ENCODE assay signal across 25 cellular contexts in the genomic region with DNA sequence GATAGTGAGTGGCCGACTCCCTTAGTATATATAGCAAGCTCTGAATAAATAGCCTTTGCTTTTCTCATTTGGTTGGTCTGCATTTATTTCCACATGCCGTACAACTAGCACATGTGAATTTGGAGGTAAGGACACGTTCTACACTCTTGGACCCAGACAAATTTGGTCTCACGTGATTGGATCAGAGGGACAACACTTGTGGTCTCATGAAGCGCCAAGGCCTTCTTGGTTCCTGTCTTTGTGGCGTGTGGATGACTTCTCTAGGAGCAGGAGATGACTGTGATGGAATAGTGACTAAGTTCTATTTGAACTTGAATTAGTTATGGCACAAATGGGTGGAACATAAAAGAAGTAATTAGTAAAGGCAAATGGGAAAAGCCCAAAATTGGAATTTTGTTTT.
DNase-seq lines count a peak whose midpoint lies in the region; FAIRE-seq and TF ChIP-seq lines count a peak whose summit lies in the region.
"Had no signal": no experiment of that assay in that cellular context is flagged by ENCODE, and none has a peak within 500 bp of the region (broad histone marks: within the 10 kb centered on the region; RNA-seq: fewer than 3 reads in every experiment).

No MANE protein-coding gene starts in this region.

- TF ChIP-seq CTCF in D721Med (IDR thresholded peaks at IDR 0.05; ENCODE audit: insufficient read depth, missing control alignments) (no peak), HL-60 (IDR thresholded peaks at IDR 0.05; ENCODE audit: insufficient read depth, low read length) (no peak), bronchial epithelial cell (IDR thresholded peaks at IDR 0.05; ENCODE audit: insufficient read depth, low read length, severe bottlenecking) (no peak), GM10266 (IDR thresholded peaks at IDR 0.05; ENCODE audit: control insufficient read depth, insufficient read depth, low read depth, missing control alignments) (no peak), GM13976 (IDR thresholded peaks at IDR 0.05; ENCODE audit: borderline replicate concordance, control extremely low read depth, extremely low read depth, insufficient read depth, missing control alignments) (no peak)

- FAIRE-seq in D721Med (lab: Jason Lieb, UNC), result peak; percentile 94
- FAIRE-seq in bronchial epithelial cell (lab: Jason Lieb, UNC), result peak; percentile 94
- FAIRE-seq: endometrium, H1, islet of Langerhans, urothelium cell line had no signal

- no peaks in the 10 kb centered on the region for H3K36me3 ChIP-seq in bronchial epithelial cell (ENCODE audit: control insufficient read depth, insufficient read depth, low read length)
- H3K36me3 ChIP-seq: SJCRH30 had no signal

- DNase-seq in D721Med (ENCODE audit: insufficient read length, low spot score) (no peak), HL-60 (ENCODE audit: low read depth in 1 of 2, low spot score in 1 of 2) (peak; percentile 61 to 96), NOMO-1 (lab: John Stamatoyannopoulos, UW; ENCODE audit: unreplicated experiment in 2 of 2) (peak; percentile 49 to 77), bronchial epithelial cell (ENCODE audit: low read depth) (no peak), GM10266 (ENCODE audit: extremely low spot score) (no peak), NCI-H2196 (lab: John Stamatoyannopoulos, UW; ENCODE audit: unreplicated experiment) (no peak), GM13976 (ENCODE audit: low spot score) (no peak)
- DNase-seq: activated CD4-positive, alpha-beta T cell treated with anti-CD3 and anti-CD28 coated beads for 4 hours; activated gamma-delta T cell treated with Interleukin-2 at 50 U/mL for 16 hours; activated T-cell treated with anti-CD3 and anti-CD28 coated beads, Interleukin-2, amount 50 U/mL, for 24 hours; CD4-positive, CD25-positive, alpha-beta regulatory T cell; EL; midbrain; naive thymus-derived CD8-positive, alpha-beta T cell; NCI-H2107; NCI-H446 treated with DMSO at 0.1 percent for 48 hours; occipital lobe; SJCRH30; stimulated activated naive CD8-positive, alpha-beta T cell treated with anti-CD3 and anti-CD28 coated beads, Interleukin-15, Interleukin-2, amounts not matched to agents 100 U/mL and 50 U/mL, for 24 hours; T-helper 2 cell; testis had no signal

- in situ Hi-C loops in GM13976 (cut with MboI; ENCODE audit: low sequenced_read_pairs, unreplicated experiment), result no loop called here

- no peaks in the 10 kb centered on the region for H3K27me3 ChIP-seq in HL-60 (ENCODE audit: insufficient read depth, poor library complexity, severe bottlenecking)
- H3K27me3 ChIP-seq in bronchial epithelial cell (ENCODE audit: control insufficient read depth, insufficient read depth, low read length), result no peaks in the 10 kb centered on the region
- H3K27me3 ChIP-seq: SJCRH30, testis had no signal

- peak overlapping the region; percentile 18 for H3K27ac ChIP-seq in HL-60 (replicated peaks)
- H3K27ac ChIP-seq: SJCRH30, testis had no signal

- no peak overlapping the region for H3K4me3 ChIP-seq in HL-60 (replicated peaks; ENCODE audit: insufficient read depth, low read length)
- H3K4me3 ChIP-seq in bronchial epithelial cell (ENCODE audit: low read depth, low read length), result no peak overlapping the region
- H3K4me3 ChIP-seq: SJCRH30, testis had no signal

Comparison
In these comparisons a context has a peak if more than half of its experiments do, and no peak if none do; other contexts are left out.
1. DNase-seq: peak in HL-60 (2 of 2) and NOMO-1 (2 of 2); none in D721Med (single experiment), bronchial epithelial cell (single experiment), GM10266 (single experiment), NCI-H2196 (single experiment) and GM13976 (single experiment).